In the genomic region with DNA sequence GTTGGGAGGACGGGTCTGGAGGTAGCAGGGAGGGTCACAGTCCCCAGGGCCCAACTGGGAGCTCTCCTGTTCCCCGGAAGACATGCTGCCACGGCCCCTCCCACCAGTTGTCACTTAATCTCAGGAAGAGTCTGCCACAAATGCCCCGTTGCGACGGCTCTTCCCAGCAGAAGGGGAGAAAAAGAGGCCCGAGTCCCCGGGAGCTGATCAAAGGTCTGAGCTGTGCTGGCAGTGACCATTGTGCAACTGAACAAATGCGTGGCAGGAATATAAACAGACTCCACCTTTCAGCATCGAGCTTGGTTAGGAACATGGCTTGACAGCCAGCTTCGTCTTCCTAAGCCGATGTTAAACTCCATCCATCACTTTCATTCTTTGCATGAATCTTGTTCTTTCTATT, we compare ENCODE assay signal across 1 cellular context.
A peak's percentile ranks its signal among the peaks of the same experiment; 100 is the strongest.
TF ChIP-seq lines count a peak whose summit lies in the region.

No MANE protein-coding gene starts in this region.

TF ChIP-seq in HepG2, 621 proteins besides CTCF, POLR2A, EP300 and RAD21 (continued from another document and continues in another):
- TF ChIP-seq, protein P1, sequence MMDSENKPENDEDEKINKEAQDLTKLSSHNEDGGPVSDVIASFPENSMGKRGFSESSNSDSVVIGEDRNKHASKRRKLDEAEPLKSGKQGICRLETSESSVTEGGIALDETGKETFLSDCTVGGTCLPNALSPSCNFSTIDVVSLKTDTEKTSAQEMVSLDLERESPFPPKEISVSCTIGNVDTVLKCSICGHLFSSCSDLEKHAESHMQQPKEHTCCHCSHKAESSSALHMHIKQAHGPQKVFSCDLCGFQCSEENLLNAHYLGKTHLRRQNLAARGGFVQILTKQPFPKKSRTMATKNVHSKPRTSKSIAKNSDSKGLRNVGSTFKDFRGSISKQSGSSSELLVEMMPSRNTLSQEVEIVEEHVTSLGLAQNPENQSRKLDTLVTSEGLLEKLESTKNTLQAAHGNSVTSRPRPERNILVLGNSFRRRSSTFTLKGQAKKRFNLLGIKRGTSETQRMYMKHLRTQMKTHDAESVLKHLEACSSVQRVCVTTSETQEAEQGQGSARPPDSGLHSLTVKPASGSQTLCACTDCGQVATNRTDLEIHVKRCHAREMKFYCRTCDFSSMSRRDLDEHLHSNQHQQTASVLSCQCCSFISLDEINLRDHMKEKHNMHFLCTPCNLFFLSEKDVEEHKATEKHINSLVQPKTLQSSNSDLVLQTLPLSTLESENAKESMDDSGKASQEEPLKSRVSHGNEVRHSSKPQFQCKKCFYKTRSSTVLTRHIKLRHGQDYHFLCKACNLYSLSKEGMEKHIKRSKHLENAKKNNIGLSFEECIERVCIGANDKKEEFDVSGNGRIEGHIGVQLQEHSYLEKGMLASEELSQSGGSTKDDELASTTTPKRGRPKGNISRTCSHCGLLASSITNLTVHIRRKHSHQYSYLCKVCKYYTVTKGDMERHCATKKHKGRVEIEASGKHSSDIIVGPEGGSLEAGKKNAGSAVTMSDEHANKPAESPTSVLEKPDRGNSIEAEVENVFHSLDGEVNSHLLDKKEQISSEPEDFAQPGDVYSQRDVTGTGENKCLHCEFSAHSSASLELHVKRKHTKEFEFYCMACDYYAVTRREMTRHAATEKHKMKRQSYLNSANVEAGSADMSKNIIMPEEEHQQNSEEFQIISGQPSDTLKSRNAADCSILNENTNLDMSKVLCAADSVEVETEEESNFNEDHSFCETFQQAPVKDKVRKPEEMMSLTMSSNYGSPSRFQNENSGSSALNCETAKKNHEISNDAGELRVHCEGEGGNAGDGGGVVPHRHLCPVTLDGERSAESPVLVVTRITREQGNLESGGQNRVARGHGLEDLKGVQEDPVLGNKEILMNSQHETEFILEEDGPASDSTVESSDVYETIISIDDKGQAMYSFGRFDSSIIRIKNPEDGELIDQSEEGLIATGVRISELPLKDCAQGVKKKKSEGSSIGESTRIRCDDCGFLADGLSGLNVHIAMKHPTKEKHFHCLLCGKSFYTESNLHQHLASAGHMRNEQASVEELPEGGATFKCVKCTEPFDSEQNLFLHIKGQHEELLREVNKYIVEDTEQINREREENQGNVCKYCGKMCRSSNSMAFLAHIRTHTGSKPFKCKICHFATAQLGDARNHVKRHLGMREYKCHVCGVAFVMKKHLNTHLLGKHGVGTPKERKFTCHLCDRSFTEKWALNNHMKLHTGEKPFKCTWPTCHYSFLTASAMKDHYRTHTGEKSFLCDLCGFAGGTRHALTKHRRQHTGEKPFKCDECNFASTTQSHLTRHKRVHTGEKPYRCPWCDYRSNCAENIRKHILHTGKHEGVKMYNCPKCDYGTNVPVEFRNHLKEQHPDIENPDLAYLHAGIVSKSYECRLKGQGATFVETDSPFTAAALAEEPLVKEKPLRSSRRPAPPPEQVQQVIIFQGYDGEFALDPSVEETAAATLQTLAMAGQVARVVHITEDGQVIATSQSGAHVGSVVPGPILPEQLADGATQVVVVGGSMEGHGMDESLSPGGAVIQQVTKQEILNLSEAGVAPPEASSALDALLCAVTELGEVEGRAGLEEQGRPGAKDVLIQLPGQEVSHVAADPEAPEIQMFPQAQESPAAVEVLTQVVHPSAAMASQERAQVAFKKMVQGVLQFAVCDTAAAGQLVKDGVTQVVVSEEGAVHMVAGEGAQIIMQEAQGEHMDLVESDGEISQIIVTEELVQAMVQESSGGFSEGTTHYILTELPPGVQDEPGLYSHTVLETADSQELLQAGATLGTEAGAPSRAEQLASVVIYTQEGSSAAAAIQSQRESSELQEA (CRISPR knock-in tag; IDR thresholded peaks at IDR 0.05; ENCODE audit: not compliant biosample characterization) = no peak
- no peak for TF ChIP-seq MZF1 (CRISPR knock-in tag; IDR thresholded peaks at IDR 0.05; ENCODE audit: borderline replicate concordance)
- peak; percentile 89; the same call in 1 of the 2 replicates for TF ChIP-seq ZNF292 (CRISPR knock-in tag; IDR thresholded peaks at IDR 0.05; ENCODE audit: borderline replicate concordance, low read depth)
- TF ChIP-seq SIN3B (IDR thresholded peaks at IDR 0.05; ENCODE audit: low read length) = no peak
- TF ChIP-seq, protein P2, sequence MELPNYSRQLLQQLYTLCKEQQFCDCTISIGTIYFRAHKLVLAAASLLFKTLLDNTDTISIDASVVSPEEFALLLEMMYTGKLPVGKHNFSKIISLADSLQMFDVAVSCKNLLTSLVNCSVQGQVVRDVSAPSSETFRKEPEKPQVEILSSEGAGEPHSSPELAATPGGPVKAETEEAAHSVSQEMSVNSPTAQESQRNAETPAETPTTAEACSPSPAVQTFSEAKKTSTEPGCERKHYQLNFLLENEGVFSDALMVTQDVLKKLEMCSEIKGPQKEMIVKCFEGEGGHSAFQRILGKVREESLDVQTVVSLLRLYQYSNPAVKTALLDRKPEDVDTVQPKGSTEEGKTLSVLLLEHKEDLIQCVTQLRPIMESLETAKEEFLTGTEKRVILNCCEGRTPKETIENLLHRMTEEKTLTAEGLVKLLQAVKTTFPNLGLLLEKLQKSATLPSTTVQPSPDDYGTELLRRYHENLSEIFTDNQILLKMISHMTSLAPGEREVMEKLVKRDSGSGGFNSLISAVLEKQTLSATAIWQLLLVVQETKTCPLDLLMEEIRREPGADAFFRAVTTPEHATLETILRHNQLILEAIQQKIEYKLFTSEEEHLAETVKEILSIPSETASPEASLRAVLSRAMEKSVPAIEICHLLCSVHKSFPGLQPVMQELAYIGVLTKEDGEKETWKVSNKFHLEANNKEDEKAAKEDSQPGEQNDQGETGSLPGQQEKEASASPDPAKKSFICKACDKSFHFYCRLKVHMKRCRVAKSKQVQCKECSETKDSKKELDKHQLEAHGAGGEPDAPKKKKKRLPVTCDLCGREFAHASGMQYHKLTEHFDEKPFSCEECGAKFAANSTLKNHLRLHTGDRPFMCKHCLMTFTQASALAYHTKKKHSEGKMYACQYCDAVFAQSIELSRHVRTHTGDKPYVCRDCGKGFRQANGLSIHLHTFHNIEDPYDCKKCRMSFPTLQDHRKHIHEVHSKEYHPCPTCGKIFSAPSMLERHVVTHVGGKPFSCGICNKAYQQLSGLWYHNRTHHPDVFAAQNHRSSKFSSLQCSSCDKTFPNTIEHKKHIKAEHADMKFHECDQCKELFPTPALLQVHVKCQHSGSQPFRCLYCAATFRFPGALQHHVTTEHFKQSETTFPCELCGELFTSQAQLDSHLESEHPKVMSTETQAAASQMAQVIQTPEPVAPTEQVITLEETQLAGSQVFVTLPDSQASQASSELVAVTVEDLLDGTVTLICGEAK (IDR thresholded peaks at IDR 0.05) = no peak
- TF ChIP-seq, protein P2 (CRISPR knock-in tag; IDR thresholded peaks at IDR 0.05) = no peak
- no peak for TF ChIP-seq FIP1L1 (IDR thresholded peaks at IDR 0.05; ENCODE audit: borderline replicate concordance, insufficient read depth, low read depth, low read length)
- TF ChIP-seq CAMTA2 (CRISPR knock-in tag; IDR thresholded peaks at IDR 0.05; ENCODE audit: borderline replicate concordance) = no peak
- no peak for TF ChIP-seq ZNF850 (CRISPR knock-in tag; conservative IDR thresholded peaks at IDR 0.05)
- TF ChIP-seq, protein P3, sequence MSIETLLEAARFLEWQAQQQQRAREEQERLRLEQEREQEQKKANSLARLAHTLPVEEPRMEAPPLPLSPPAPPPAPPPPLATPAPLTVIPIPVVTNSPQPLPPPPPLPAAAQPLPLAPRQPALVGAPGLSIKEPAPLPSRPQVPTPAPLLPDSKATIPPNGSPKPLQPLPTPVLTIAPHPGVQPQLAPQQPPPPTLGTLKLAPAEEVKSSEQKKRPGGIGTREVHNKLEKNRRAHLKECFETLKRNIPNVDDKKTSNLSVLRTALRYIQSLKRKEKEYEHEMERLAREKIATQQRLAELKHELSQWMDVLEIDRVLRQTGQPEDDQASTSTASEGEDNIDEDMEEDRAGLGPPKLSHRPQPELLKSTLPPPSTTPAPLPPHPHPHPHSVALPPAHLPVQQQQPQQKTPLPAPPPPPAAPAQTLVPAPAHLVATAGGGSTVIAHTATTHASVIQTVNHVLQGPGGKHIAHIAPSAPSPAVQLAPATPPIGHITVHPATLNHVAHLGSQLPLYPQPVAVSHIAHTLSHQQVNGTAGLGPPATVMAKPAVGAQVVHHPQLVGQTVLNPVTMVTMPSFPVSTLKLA (IDR thresholded peaks at IDR 0.05) = no peak
- TF ChIP-seq, protein P4, sequence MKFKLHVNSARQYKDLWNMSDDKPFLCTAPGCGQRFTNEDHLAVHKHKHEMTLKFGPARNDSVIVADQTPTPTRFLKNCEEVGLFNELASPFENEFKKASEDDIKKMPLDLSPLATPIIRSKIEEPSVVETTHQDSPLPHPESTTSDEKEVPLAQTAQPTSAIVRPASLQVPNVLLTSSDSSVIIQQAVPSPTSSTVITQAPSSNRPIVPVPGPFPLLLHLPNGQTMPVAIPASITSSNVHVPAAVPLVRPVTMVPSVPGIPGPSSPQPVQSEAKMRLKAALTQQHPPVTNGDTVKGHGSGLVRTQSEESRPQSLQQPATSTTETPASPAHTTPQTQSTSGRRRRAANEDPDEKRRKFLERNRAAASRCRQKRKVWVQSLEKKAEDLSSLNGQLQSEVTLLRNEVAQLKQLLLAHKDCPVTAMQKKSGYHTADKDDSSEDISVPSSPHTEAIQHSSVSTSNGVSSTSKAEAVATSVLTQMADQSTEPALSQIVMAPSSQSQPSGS (CRISPR knock-in tag; IDR thresholded peaks at IDR 0.05) = peak; percentile 70; the same call in 1 of the 2 replicates
- TF ChIP-seq SCMH1 (CRISPR knock-in tag; IDR thresholded peaks at IDR 0.05; ENCODE audit: borderline replicate concordance) = no peak
- TF ChIP-seq, protein P5, sequence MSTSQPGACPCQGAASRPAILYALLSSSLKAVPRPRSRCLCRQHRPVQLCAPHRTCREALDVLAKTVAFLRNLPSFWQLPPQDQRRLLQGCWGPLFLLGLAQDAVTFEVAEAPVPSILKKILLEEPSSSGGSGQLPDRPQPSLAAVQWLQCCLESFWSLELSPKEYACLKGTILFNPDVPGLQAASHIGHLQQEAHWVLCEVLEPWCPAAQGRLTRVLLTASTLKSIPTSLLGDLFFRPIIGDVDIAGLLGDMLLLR (CRISPR knock-in tag; IDR thresholded peaks at IDR 0.05) = no peak
- TF ChIP-seq, protein P6, sequence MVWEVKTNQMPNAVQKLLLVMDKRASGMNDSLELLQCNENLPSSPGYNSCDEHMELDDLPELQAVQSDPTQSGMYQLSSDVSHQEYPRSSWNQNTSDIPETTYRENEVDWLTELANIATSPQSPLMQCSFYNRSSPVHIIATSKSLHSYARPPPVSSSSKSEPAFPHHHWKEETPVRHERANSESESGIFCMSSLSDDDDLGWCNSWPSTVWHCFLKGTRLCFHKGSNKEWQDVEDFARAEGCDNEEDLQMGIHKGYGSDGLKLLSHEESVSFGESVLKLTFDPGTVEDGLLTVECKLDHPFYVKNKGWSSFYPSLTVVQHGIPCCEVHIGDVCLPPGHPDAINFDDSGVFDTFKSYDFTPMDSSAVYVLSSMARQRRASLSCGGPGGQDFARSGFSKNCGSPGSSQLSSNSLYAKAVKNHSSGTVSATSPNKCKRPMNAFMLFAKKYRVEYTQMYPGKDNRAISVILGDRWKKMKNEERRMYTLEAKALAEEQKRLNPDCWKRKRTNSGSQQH (CRISPR knock-in tag; IDR thresholded peaks at IDR 0.05; ENCODE audit: low read depth) = no peak
- TF ChIP-seq SNRNP70 (IDR thresholded peaks at IDR 0.05; ENCODE audit: low read depth, low read length) = no peak
- no peak for TF ChIP-seq SIX4 (CRISPR knock-in tag; IDR thresholded peaks at IDR 0.05)
- TF ChIP-seq, protein P7, sequence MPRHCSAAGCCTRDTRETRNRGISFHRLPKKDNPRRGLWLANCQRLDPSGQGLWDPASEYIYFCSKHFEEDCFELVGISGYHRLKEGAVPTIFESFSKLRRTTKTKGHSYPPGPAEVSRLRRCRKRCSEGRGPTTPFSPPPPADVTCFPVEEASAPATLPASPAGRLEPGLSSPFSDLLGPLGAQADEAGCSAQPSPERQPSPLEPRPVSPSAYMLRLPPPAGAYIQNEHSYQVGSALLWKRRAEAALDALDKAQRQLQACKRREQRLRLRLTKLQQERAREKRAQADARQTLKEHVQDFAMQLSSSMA (CRISPR knock-in tag; IDR thresholded peaks at IDR 0.05) = no peak
- TF ChIP-seq ZNF615 (CRISPR knock-in tag; IDR thresholded peaks at IDR 0.05; ENCODE audit: borderline replicate concordance) = no peak
- TF ChIP-seq ZNF12 (CRISPR knock-in tag; IDR thresholded peaks at IDR 0.05) = peak; percentile 94
- TF ChIP-seq KMT2B (CRISPR knock-in tag; IDR thresholded peaks at IDR 0.05) = no peak
- TF ChIP-seq MBD4 (IDR thresholded peaks at IDR 0.05; ENCODE audit: borderline replicate concordance, low read length) = no peak
- no peak for TF ChIP-seq ZNF34 (CRISPR knock-in tag; IDR thresholded peaks at IDR 0.05; ENCODE audit: borderline replicate concordance)
- TF ChIP-seq PRPF4 (IDR thresholded peaks at IDR 0.05; ENCODE audit: low read depth, low read length, poor library complexity, severe bottlenecking) = no peak
- peak; percentile 26; the same call in 1 of the 2 replicates for TF ChIP-seq ETV5 (CRISPR knock-in tag; IDR thresholded peaks at IDR 0.05; ENCODE audit: borderline replicate concordance)
- no peak for TF ChIP-seq ZKSCAN8 (CRISPR knock-in tag; IDR thresholded peaks at IDR 0.05; ENCODE audit: borderline replicate concordance)
- TF ChIP-seq ZNF350 (CRISPR knock-in tag; IDR thresholded peaks at IDR 0.05; ENCODE audit: borderline replicate concordance, low read depth) = no peak
- TF ChIP-seq NR1H2 (CRISPR knock-in tag; IDR thresholded peaks at IDR 0.05; ENCODE audit: borderline replicate concordance, low read depth) = no peak
- TF ChIP-seq BRD4 (CRISPR knock-in tag; IDR thresholded peaks at IDR 0.05) = no peak
- TF ChIP-seq ZNF124 (CRISPR knock-in tag; IDR thresholded peaks at IDR 0.05) = no peak
- TF ChIP-seq, protein P8, sequence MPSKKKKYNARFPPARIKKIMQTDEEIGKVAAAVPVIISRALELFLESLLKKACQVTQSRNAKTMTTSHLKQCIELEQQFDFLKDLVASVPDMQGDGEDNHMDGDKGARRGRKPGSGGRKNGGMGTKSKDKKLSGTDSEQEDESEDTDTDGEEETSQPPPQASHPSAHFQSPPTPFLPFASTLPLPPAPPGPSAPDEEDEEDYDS (CRISPR knock-in tag; IDR thresholded peaks at IDR 0.05) = no peak
- TF ChIP-seq YEATS2 (CRISPR knock-in tag; IDR thresholded peaks at IDR 0.05; ENCODE audit: borderline replicate concordance) = peak; percentile 50; the same call in 1 of the 2 replicates
